21 cellular contexts compared by ENCODE assay signal in genomic region chr4:187491421-187491820, GRCh38.
DNase-seq lines count a peak whose midpoint lies in the region; ATAC-seq, FAIRE-seq and TF ChIP-seq lines count a peak whose summit lies in the region.
"Had no signal": no experiment of that assay in that cellular context is flagged by ENCODE, and none has a peak within 500 bp of the region (broad histone marks: within the 10 kb centered on the region; RNA-seq: fewer than 3 reads in every experiment).

No MANE protein-coding gene starts in this region.

- H3K4me3 Mint-ChIP-seq in activated T-cell treated with anti-CD3 and anti-CD28 coated beads, Interleukin-2, amount 50 U/mL, for 72 hours = no peak overlapping the region
- H3K4me3 Mint-ChIP-seq: B cell; CD4-positive, alpha-beta T cell; CD8-positive, alpha-beta T cell had no signal

- peaks cover 8 to 10% of the 10 kb centered on the region in 2 donors for H3K9me3 Mint-ChIP-seq in activated T-cell treated with anti-CD3 and anti-CD28 coated beads, Interleukin-2, amount 50 U/mL, for 72 hours

- CTCF ChIA-PET in mammary epithelial cell (lab: Charles Lee; ENCODE audit: low non-redundant PET) = no interaction called here

- H3K27me3 Mint-ChIP-seq in activated T-cell treated with anti-CD3 and anti-CD28 coated beads, Interleukin-2, amount 50 U/mL, for 72 hours (ENCODE audit: low read depth) = no peaks in the 10 kb centered on the region
- H3K27me3 Mint-ChIP-seq: B cell; CD4-positive, alpha-beta T cell had no signal

- H3K9ac ChIP-seq in mammary epithelial cell (ENCODE audit: insufficient read depth, low read length) (no peak overlapping the region), keratinocyte (ENCODE audit: control insufficient read depth, extremely low read depth, insufficient read depth, low read length) (no peak overlapping the region)
- H3K9ac ChIP-seq: BLaER1 treated with 17β-estradiol and CSF1 and Interleukin-3, amounts not matched to agents 10 nM and 100 nM had no signal

- no peaks in the 10 kb centered on the region for H3K4me1 ChIP-seq in mammary epithelial cell (ENCODE audit: insufficient read depth, low read length)
- H3K4me1 ChIP-seq in breast epithelium = no peaks in the 10 kb centered on the region
- H3K4me1 ChIP-seq in keratinocyte (ENCODE audit: control insufficient read depth, extremely low read depth, insufficient read depth, low read length) = peaks cover 11% of the 10 kb centered on the region
- H3K4me1 ChIP-seq: A549, Caco-2 had no signal

- H4K20me1 ChIP-seq in mammary epithelial cell (ENCODE audit: insufficient read depth, low read length) = no peaks in the 10 kb centered on the region
- no peaks in the 10 kb centered on the region for H4K20me1 ChIP-seq in keratinocyte (ENCODE audit: control insufficient read depth, extremely low read depth, insufficient read depth, low read length)
- H4K20me1 ChIP-seq: BLaER1 treated with 17β-estradiol and CSF1 and Interleukin-3, amounts not matched to agents 10 nM and 100 nM had no signal

- dilution Hi-C loops in mammary epithelial cell (cut with HindIII; ENCODE audit: low sequenced_read_pairs) = no loop called here
- dilution Hi-C loops in keratinocyte (cut with MboI; ENCODE audit: extremely low pct_ligation_motif_present, low sequenced_read_pairs) = no loop called here

- intact Hi-C loops in mammary epithelial cell (cut with micrococcal nuclease) (no loop called here), breast epithelium (cut with DNase I; ENCODE audit: low total_unique reads) (loop anchor here (10.0 kb wide), 1 partner anchor 1037 kb away; no protein-coding TSS in a partner anchor)

- H3K9me3 ChIP-seq in mammary epithelial cell (replicated peaks; ENCODE audit: insufficient read depth, low read length) (no peaks in the 10 kb centered on the region), breast epithelium (peaks cover 0 to 7% of the 10 kb centered on the region in 2 donors), keratinocyte (ENCODE audit: control insufficient read depth, low read depth, low read length) (no peaks in the 10 kb centered on the region)
- H3K9me3 ChIP-seq: A549, Caco-2 had no signal

- H3K79me2 ChIP-seq in mammary epithelial cell (ENCODE audit: insufficient read depth, low read length) (no peaks in the 10 kb centered on the region), keratinocyte (ENCODE audit: control insufficient read depth, insufficient read depth, low read length) (no peaks in the 10 kb centered on the region)

- 85% methylated on average over 4 of the region's 4 CpGs for WGBS in mammary epithelial cell (ENCODE audit: low coverage, missing lambda C conversion rate)

- TF ChIP-seq POLR2A in breast epithelium (IDR thresholded peaks at IDR 0.05) = no peak

- H3K36me3 ChIP-seq in mammary epithelial cell (ENCODE audit: insufficient read depth, low read length) (no peaks in the 10 kb centered on the region), breast epithelium (no peaks in the 10 kb centered on the region), keratinocyte (ENCODE audit: control insufficient read depth in 2 of 2, extremely low read depth in 1 of 2, insufficient read depth in 2 of 2, low read length in 2 of 2) (no peaks in the 10 kb centered on the region)
- H3K36me3 ChIP-seq: BLaER1 treated with 17β-estradiol and CSF1 and Interleukin-3, amounts not matched to agents 10 nM and 100 nM had no signal

- H3K27ac ChIP-seq in mammary epithelial cell (ENCODE audit: insufficient read depth, low read depth, low read length) (no peak overlapping the region), breast epithelium (no peak overlapping the region), keratinocyte (ENCODE audit: control insufficient read depth, insufficient read depth, low read length) (no peak overlapping the region)
- H3K27ac ChIP-seq: 22Rv1; A549; BLaER1 treated with 17β-estradiol and CSF1 and Interleukin-3, amounts not matched to agents 10 nM and 100 nM; C4-2B had no signal

- H3K4me3 ChIP-seq in mammary epithelial cell (replicated peaks in 1 of 3; ENCODE audit: insufficient read depth in 1 of 3, low read depth in 2 of 3, low read length in 3 of 3) = no peak overlapping the region
- no peak overlapping the region for H3K4me3 ChIP-seq in breast epithelium
- no peak overlapping the region for H3K4me3 ChIP-seq in epithelial cell of esophagus (ENCODE audit: low read length)
- no peak overlapping the region for H3K4me3 ChIP-seq in keratinocyte (ENCODE audit: control insufficient read depth in 2 of 3, extremely low read depth in 1 of 3, insufficient read depth in 2 of 3, low read depth in 1 of 3, low read length in 3 of 3)
- H3K4me3 ChIP-seq: A549; BLaER1 treated with 17β-estradiol and CSF1 and Interleukin-3, amounts not matched to agents 10 nM and 100 nM had no signal

- no peak for DNase-seq in mammary epithelial cell
- no peak for DNase-seq in breast epithelium (ENCODE audit: low spot score in 2 of 2)
- DNase-seq in epithelial cell of esophagus (ENCODE audit: low read depth) = peak; percentile 33
- no peak for DNase-seq in keratinocyte (ENCODE audit: low read depth, low spot score)
- DNase-seq in activated T-cell treated with anti-CD3 and anti-CD28 coated beads, Interleukin-2, amount 50 U/mL, for 72 hours = no peak
- DNase-seq: AML-193; Caco-2; Calu3; CD4-positive, alpha-beta T cell; CD8-positive, alpha-beta T cell; DMS79 treated with DMSO at 0.1 percent for 48 hours; GF-D8 had no signal

- H3K27me3 ChIP-seq in mammary epithelial cell (ENCODE audit: insufficient read depth, low read length) (no peaks in the 10 kb centered on the region), breast epithelium (no peaks in the 10 kb centered on the region), keratinocyte (ENCODE audit: control insufficient read depth, extremely low read depth, insufficient read depth, low read length) (no peaks in the 10 kb centered on the region)
- H3K27me3 ChIP-seq: BLaER1 treated with 17β-estradiol and CSF1 and Interleukin-3, amounts not matched to agents 10 nM and 100 nM had no signal

- no peak for ATAC-seq in HG02759 (IDR thresholded peaks at IDR 0.05; ENCODE audit: unreplicated experiment)
- ATAC-seq in activated T-cell treated with anti-CD3 and anti-CD28 coated beads, Interleukin-2, amount 50 U/mL, for 72 hours (replicated peaks in 1 of 2) = no peak
- ATAC-seq: A549; CD8-positive, alpha-beta T cell had no signal

- FAIRE-seq in keratinocyte (lab: Jason Lieb, UNC) = peak; percentile 73
- FAIRE-seq: A549, D721Med, G401.6, GM12891 had no signal

- no peaks in the 10 kb centered on the region for H3K4me1 Mint-ChIP-seq in activated T-cell treated with anti-CD3 and anti-CD28 coated beads, Interleukin-2, amount 50 U/mL, for 72 hours (ENCODE audit: low read depth)
- H3K4me1 Mint-ChIP-seq: B cell had no signal

- H2AFZ ChIP-seq in mammary epithelial cell (ENCODE audit: low read depth, low read length) (no peak overlapping the region), keratinocyte (ENCODE audit: control insufficient read depth, low read length) (peak overlapping the region; percentile 66)

- H3K9me1 ChIP-seq in keratinocyte (ENCODE audit: control insufficient read depth, extremely low read depth, insufficient read depth, low read length) = no peaks in the 10 kb centered on the region

- H3K27ac Mint-ChIP-seq in activated T-cell treated with anti-CD3 and anti-CD28 coated beads, Interleukin-2, amount 50 U/mL, for 72 hours = no peak overlapping the region
- H3K27ac Mint-ChIP-seq: B cell; CD4-positive, alpha-beta T cell; CD8-positive, alpha-beta T cell had no signal

- BruUV-seq in mammary epithelial cell (replicated peaks; lab: Mats Ljungman, UMichigan) = no TSS peak

- in situ Hi-C loops in mammary epithelial cell (cut with MboI; ENCODE audit: low sequenced_read_pairs in 2 of 2) = no loop called here

- TF ChIP-seq CTCF in mammary epithelial cell (conservative IDR thresholded peaks at IDR 0.05 in 1 of 2, IDR thresholded peaks at IDR 0.05 in 1 of 2; ENCODE audit: extremely low read depth in 1 of 2, insufficient read depth in 1 of 2, low read depth in 1 of 2, low read length in 2 of 2) (no peak), breast epithelium (IDR thresholded peaks at IDR 0.05) (no peak), epithelial cell of esophagus (IDR thresholded peaks at IDR 0.05; ENCODE audit: insufficient read depth, low read depth, low read length, missing control alignments) (no peak), keratinocyte (optimal IDR thresholded peaks at IDR 0.05 in 1 of 3, IDR thresholded peaks at IDR 0.05 in 1 of 3, conservative IDR thresholded peaks at IDR 0.05 in 1 of 3; ENCODE audit: extremely low read depth in 1 of 3, insufficient read depth in 2 of 3, low read length in 3 of 3) (peak in 1 of 3 experiments; percentile 6)

- peaks cover 0 to 3% of the 10 kb centered on the region in 2 donors for H3K36me3 Mint-ChIP-seq in activated T-cell treated with anti-CD3 and anti-CD28 coated beads, Interleukin-2, amount 50 U/mL, for 72 hours (ENCODE audit: insufficient read depth in 2 of 2)
- H3K36me3 Mint-ChIP-seq: CD8-positive, alpha-beta T cell had no signal

- peak overlapping the region; percentile 33 for H3K4me2 ChIP-seq in mammary epithelial cell (ENCODE audit: insufficient read depth, low read depth, low read length)
- peak overlapping the region; percentile 45 for H3K4me2 ChIP-seq in keratinocyte (ENCODE audit: control insufficient read depth, extremely low read depth, insufficient read depth, low read depth, low read length)
- H3K4me2 ChIP-seq: A549; BLaER1 treated with 17β-estradiol and CSF1 and Interleukin-3, amounts not matched to agents 10 nM and 100 nM had no signal
